ENCODE assay signal across 8 cellular contexts in the genomic region with DNA sequence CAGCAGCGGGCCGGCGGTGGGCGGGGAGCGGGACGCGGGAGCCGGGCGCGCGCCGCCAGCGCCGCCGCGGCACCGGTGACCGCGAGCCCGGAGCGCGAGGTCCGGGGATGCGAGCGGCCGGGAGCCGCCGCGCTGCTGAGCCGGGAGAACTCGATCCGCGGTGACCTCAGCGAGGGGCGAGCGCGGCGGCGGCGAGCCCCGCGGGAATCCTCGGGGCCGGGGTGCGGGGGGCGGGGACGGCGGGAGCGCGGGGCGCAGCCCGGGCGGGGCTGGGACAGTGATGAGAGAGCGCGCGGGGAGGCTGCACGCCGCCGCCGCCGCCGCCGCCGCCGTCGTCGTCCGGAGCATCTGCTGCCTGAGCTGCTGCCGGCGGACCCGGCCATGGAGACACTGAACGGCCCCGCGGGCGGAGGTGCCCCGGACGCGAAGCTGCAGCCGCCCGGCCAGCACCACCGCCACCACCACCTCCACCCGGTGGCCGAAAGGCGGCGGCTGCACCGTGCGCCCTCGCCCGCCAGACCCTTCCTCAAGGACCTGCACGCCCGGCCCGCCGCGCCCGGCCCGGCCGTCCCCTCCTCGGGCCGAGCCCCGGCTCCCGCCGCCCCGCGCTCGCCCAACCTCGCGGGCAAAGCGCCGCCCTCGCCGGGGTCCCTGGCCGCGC. TPM values are rescaled to one million over a fixed set of nuclear protein-coding genes. Genes with fewer than 3 reads are reported as not detected.
DNase-seq lines count a peak whose midpoint lies in the region; ATAC-seq and TF ChIP-seq lines count a peak whose summit lies in the region.

MTCL1 (plus strand) TSS at position 277 of the 661 bp plus-strand sequence; CDS start at position 382, 105 bp downstream.

- in situ Hi-C loops in HAP-1 (cut with MboI; ENCODE audit: low sequenced_read_pairs), result no loop called here

- TF ChIP-seq CTCF in LNCaP clone FGC (IDR thresholded peaks at IDR 0.05; ENCODE audit: control insufficient read depth, extremely low read depth, insufficient read depth) (no peak), epithelial cell of proximal tubule (conservative IDR thresholded peaks at IDR 0.05; ENCODE audit: low read depth, low read length) (no peak), tibial artery (IDR thresholded peaks at IDR 0.05) (no peak)

- H3K4me3 ChIP-seq in HAP-1, result peak within 1 kb of the TSS; percentile 51
- H3K4me3 ChIP-seq in LNCaP clone FGC (ENCODE audit: low read depth, low read length), result peak within 1 kb of the TSS; percentile 61
- H3K4me3 ChIP-seq in epithelial cell of proximal tubule (ENCODE audit: low read depth, low read length), result peak within 1 kb of the TSS; percentile 79
- H3K4me3 ChIP-seq in mucosa of stomach (ENCODE audit: low read length), result peak within 1 kb of the TSS; percentile 74
- peak within 1 kb of the TSS; percentile 65 to 68 for H3K4me3 ChIP-seq in tibial artery

- peak within 1 kb of the TSS; percentile 86 for H3K4me3 Mint-ChIP-seq in activated CD4-positive, alpha-beta T cell treated with anti-CD3 and anti-CD28 coated beads, Interleukin-2, amount 10 ng/mL, durations not matched to agents 7 days and 5 days

- H3K36me3 ChIP-seq in HAP-1 (replicated peaks), result 0 out of 2 replicates have a peak, but pooled peaks cover 5% of the 10 kb centered on the region
- H3K36me3 ChIP-seq in mucosa of stomach (ENCODE audit: control insufficient read depth, insufficient read depth, low read length), result no peaks in the 10 kb centered on the region
- no peaks in the 10 kb centered on the region for H3K36me3 ChIP-seq in tibial artery

- ATAC-seq in activated CD4-positive, CD25-positive, alpha-beta regulatory T cell treated with anti-CD3 and anti-CD28 coated beads, Interleukin-2, amount 50 U/mL, for 24 hours, result peak; percentile 36 to 39

- POLR2A ChIA-PET in activated CD4-positive, alpha-beta T cell treated with anti-CD3 and anti-CD28 coated beads, Interleukin-2, amount 10 ng/mL, durations not matched to agents 7 days and 5 days (lab: Charles Lee), result no interaction called here

- no peaks in the 10 kb centered on the region for H3K27me3 ChIP-seq in HAP-1 (ENCODE audit: low read depth)
- H3K27me3 ChIP-seq in mucosa of stomach (ENCODE audit: control insufficient read depth, insufficient read depth, low read length), result peaks cover 45% of the 10 kb centered on the region
- H3K27me3 ChIP-seq in tibial artery, result no peaks in the 10 kb centered on the region

- H3K27me3 Mint-ChIP-seq in activated CD4-positive, alpha-beta T cell treated with anti-CD3 and anti-CD28 coated beads, Interleukin-2, amount 10 ng/mL, durations not matched to agents 7 days and 5 days, result peaks cover 62% of the 10 kb centered on the region

- no peaks in the 10 kb centered on the region for H3K9me3 Mint-ChIP-seq in activated CD4-positive, alpha-beta T cell treated with anti-CD3 and anti-CD28 coated beads, Interleukin-2, amount 10 ng/mL, durations not matched to agents 7 days and 5 days

- DNase-seq in activated CD4-positive, CD25-positive, alpha-beta regulatory T cell (lab: John Stamatoyannopoulos, UW), result no peak
- peak; percentile 20 to 63 for DNase-seq in HAP-1 (ENCODE audit: low spot score in 2 of 2)
- no peak for DNase-seq in LNCaP clone FGC (ENCODE audit: low read depth)
- peak; percentile 21 for DNase-seq in activated CD4-positive, alpha-beta T cell treated with anti-CD3 and anti-CD28 coated beads, Interleukin-2, amount 10 ng/mL, durations not matched to agents 7 days and 5 days
- no peak for DNase-seq in epithelial cell of proximal tubule (ENCODE audit: low read depth)
- DNase-seq in tibial artery, result peak in 1 of 2 donors; percentile 67

- intact Hi-C loops in tibial artery (cut with DNase I; ENCODE audit: low total_unique reads), result no loop called here

- H3K9ac ChIP-seq in mucosa of stomach (ENCODE audit: low read length), result peak within 1 kb of the TSS; percentile 53

- no peak within 1 kb of the TSS for H3K27ac Mint-ChIP-seq in activated CD4-positive, alpha-beta T cell treated with anti-CD3 and anti-CD28 coated beads, Interleukin-2, amount 10 ng/mL, durations not matched to agents 7 days and 5 days

- H3K4me1 ChIP-seq in HAP-1 (peaks cover 15% of the 10 kb centered on the region), mucosa of stomach (ENCODE audit: control insufficient read depth, insufficient read depth, low read length) (peaks cover 20% of the 10 kb centered on the region), tibial artery (peaks cover 0 to 23% (median 20%) of the 10 kb centered on the region in 4 donors)

- peaks cover 2% of the 10 kb centered on the region for H3K36me3 Mint-ChIP-seq in activated CD4-positive, alpha-beta T cell treated with anti-CD3 and anti-CD28 coated beads, Interleukin-2, amount 10 ng/mL, durations not matched to agents 7 days and 5 days (ENCODE audit: low read depth)

- peak within 1 kb of the TSS; percentile 85 to 94 for H3K27ac ChIP-seq in tibial artery

- H3K9me3 ChIP-seq in HAP-1 (no peaks in the 10 kb centered on the region), mucosa of stomach (ENCODE audit: control insufficient read depth, low read length) (no peaks in the 10 kb centered on the region), tibial artery (no peaks in the 10 kb centered on the region)

- CTCF ChIA-PET in activated CD4-positive, alpha-beta T cell treated with anti-CD3 and anti-CD28 coated beads, Interleukin-2, amount 10 ng/mL, durations not matched to agents 7 days and 5 days (lab: Charles Lee), result interaction anchor here (0.6 to 0.7 kb wide), 2 partner anchors 8 to 1032 kb away, joined by 3 read pairs; no protein-coding TSS in a partner anchor

- peaks cover 15% of the 10 kb centered on the region for H3K4me1 Mint-ChIP-seq in activated CD4-positive, alpha-beta T cell treated with anti-CD3 and anti-CD28 coated beads, Interleukin-2, amount 10 ng/mL, durations not matched to agents 7 days and 5 days

RNA-seq across cellular contexts. Expression of gene MTCL1, which starts in this region (rescaled TPM):
- total RNA-seq in activated CD4-positive, alpha-beta T cell treated with anti-CD3 and anti-CD28 coated beads, Interleukin-2, amount 10 ng/mL, durations not matched to agents 7 days and 5 days, result 1 to 10 TPM; 1.7 to 1.8 TPM
- 60.1 and 81.7 TPM in 2 replicates for total RNA-seq in epithelial cell of proximal tubule

Comparison
In these comparisons a context has a peak if more than half of its experiments do, and no peak if none do; other contexts are left out.
1. RNA of gene MTCL1 (total RNA-seq): 60.1 to 81.7 TPM in epithelial cell of proximal tubule; 1.7 to 1.8 TPM in activated CD4-positive, alpha-beta T cell treated with anti-CD3 and anti-CD28 coated beads, Interleukin-2, amount 10 ng/mL, durations not matched to agents 7 days and 5 days; every median in the first group is over 10 times any median in the second.
2. DNase-seq: peak in HAP-1 (2 of 2) and activated CD4-positive, alpha-beta T cell treated with anti-CD3 and anti-CD28 coated beads, Interleukin-2, amount 10 ng/mL, durations not matched to agents 7 days and 5 days (single experiment); none in activated CD4-positive, CD25-positive, alpha-beta regulatory T cell (0 of 4), LNCaP clone FGC (single experiment) and epithelial cell of proximal tubule (single experiment).
3. Peak in every context shown above with its lines, with median percentiles within 50 percentile points of each other: H3K4me3 ChIP-seq.